11 cellular contexts compared by ENCODE assay signal in the genomic region with DNA sequence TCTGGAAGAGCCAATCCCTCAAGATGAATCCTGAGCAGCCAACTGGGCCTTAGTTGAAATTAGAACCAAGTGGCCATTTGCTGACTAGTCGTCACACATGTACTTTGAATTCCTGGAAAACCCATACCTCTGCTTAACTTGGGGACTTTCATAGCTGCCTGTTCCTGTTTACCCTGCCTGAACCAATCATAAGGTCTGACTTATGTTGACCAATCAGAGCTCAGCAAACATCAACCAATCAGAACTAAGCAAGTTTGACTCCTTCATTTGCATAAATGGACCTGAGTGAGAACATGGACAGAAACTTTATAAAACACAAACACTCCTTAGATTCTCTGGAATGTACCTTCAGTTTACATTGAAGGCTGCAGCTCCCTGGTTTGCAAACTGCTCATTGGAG. TPM values are rescaled to one million over a fixed set of nuclear protein-coding genes. Genes with fewer than 3 reads are reported as not detected.
A peak's percentile ranks its signal among the peaks of the same experiment; 100 is the strongest.
DNase-seq lines count a peak whose midpoint lies in the region; ATAC-seq and TF ChIP-seq lines count a peak whose summit lies in the region.
"Had no signal": no experiment of that assay in that cellular context is flagged by ENCODE, and none has a peak within 500 bp of the region (broad histone marks: within the 10 kb centered on the region; RNA-seq: fewer than 3 reads in every experiment).

No MANE protein-coding gene starts in this region.

- no peak for TF ChIP-seq CTCF in natural killer cell (IDR thresholded peaks at IDR 0.05)

- no peak overlapping the region for H3K4me3 Mint-ChIP-seq in dendritic cell treated with granulocyte-macrophage colony-stimulating factor and Interleukin-4, amounts not matched to agents 40 ng/mL and 50 ng/mL, for 4 days
- peak overlapping the region; percentile 37 for H3K4me3 Mint-ChIP-seq in natural killer cell

- peaks cover 45% of the 10 kb centered on the region for H3K4me1 Mint-ChIP-seq in dendritic cell treated with granulocyte-macrophage colony-stimulating factor and Interleukin-4, amounts not matched to agents 40 ng/mL and 50 ng/mL, for 4 days (ENCODE audit: low read depth)
- H3K4me1 Mint-ChIP-seq in natural killer cell, result peaks cover 56 to 59% of the 10 kb centered on the region in 2 donors

- peaks cover 47% of the 10 kb centered on the region for H3K36me3 Mint-ChIP-seq in dendritic cell treated with granulocyte-macrophage colony-stimulating factor and Interleukin-4, amounts not matched to agents 40 ng/mL and 50 ng/mL, for 4 days (ENCODE audit: low read depth)
- H3K36me3 Mint-ChIP-seq in natural killer cell, result no peaks in the 10 kb centered on the region

- DNase-seq in CMK (ENCODE audit: low read depth) (peak; percentile 14), LHCN-M2 (ENCODE audit: low read depth) (peak; percentile 33), natural killer cell (no peak), hypothalamus (lab: John Stamatoyannopoulos, UW) (no peak)
- no peak for DNase-seq in activated naive CD4-positive, alpha-beta T cell treated with anti-CD3 and anti-CD28 coated beads, Interleukin-2, amount 50 U/mL, for 16 hours
- DNase-seq: NCI-H1048; NCI-H524 treated with DMSO at 0.1 percent for 48 hours; stimulated activated CD4-positive, alpha-beta T cell treated with anti-CD3 and anti-CD28 coated beads, Interleukin-15, amount 100 ng/mL, for 24 hours had no signal

- H3K27ac Mint-ChIP-seq in dendritic cell treated with granulocyte-macrophage colony-stimulating factor and Interleukin-4, amounts not matched to agents 40 ng/mL and 50 ng/mL, for 4 days, result peak overlapping the region; percentile 70
- H3K27ac Mint-ChIP-seq in natural killer cell, result peak overlapping the region; percentile 6 to 66

- peaks cover 6% of the 10 kb centered on the region for H3K9me3 Mint-ChIP-seq in dendritic cell treated with granulocyte-macrophage colony-stimulating factor and Interleukin-4, amounts not matched to agents 40 ng/mL and 50 ng/mL, for 4 days
- H3K9me3 Mint-ChIP-seq in natural killer cell, result no peaks in the 10 kb centered on the region

- TF ChIP-seq POLR2A in GM18505 (IDR thresholded peaks at IDR 0.05; ENCODE audit: borderline replicate concordance, extremely low read depth, insufficient read depth, insufficient read length), result no peak

- intact Hi-C loops in dendritic cell treated with granulocyte-macrophage colony-stimulating factor and Interleukin-4, amounts not matched to agents 40 ng/mL and 50 ng/mL, for 4 days (cut with micrococcal nuclease), result no loop called here
- intact Hi-C loops in natural killer cell (cut with micrococcal nuclease), result no loop called here

- ATAC-seq in natural killer cell (peak in 2 of 3 donors; percentile 63 to 72), GM18505 (IDR thresholded peaks at IDR 0.05; ENCODE audit: unreplicated experiment) (no peak), GM21390 (IDR thresholded peaks at IDR 0.05; ENCODE audit: unreplicated experiment) (no peak)

- no peaks in the 10 kb centered on the region for H3K27me3 Mint-ChIP-seq in dendritic cell treated with granulocyte-macrophage colony-stimulating factor and Interleukin-4, amounts not matched to agents 40 ng/mL and 50 ng/mL, for 4 days
- no peaks in the 10 kb centered on the region for H3K27me3 Mint-ChIP-seq in natural killer cell (ENCODE audit: low read depth in 2 of 2)

RNA-seq across cellular contexts. Expression of a gene that starts 50.8 kb away (rescaled TPM):
- total RNA-seq in LHCN-M2 (2014; rRNA removed) (14.6 and 18.8 TPM in 2 replicates), natural killer cell (10 to 100 TPM; 28.8 to 34.8 (median 29.0) TPM)
- 17.6 TPM for polyA plus RNA-seq in LHCN-M2 (2012)

Comparison
In these comparisons a context has a peak if more than half of its experiments do, and no peak if none do; other contexts are left out.
1. DNase-seq: peak in CMK (single experiment) and LHCN-M2 (single experiment); none in natural killer cell (single experiment), activated naive CD4-positive, alpha-beta T cell treated with anti-CD3 and anti-CD28 coated beads, Interleukin-2, amount 50 U/mL, for 16 hours (single experiment) and hypothalamus (0 of 51).
2. ATAC-seq: peak in natural killer cell (2 of 3); none in GM18505 (single experiment) and GM21390 (single experiment).